In the genomic region with DNA sequence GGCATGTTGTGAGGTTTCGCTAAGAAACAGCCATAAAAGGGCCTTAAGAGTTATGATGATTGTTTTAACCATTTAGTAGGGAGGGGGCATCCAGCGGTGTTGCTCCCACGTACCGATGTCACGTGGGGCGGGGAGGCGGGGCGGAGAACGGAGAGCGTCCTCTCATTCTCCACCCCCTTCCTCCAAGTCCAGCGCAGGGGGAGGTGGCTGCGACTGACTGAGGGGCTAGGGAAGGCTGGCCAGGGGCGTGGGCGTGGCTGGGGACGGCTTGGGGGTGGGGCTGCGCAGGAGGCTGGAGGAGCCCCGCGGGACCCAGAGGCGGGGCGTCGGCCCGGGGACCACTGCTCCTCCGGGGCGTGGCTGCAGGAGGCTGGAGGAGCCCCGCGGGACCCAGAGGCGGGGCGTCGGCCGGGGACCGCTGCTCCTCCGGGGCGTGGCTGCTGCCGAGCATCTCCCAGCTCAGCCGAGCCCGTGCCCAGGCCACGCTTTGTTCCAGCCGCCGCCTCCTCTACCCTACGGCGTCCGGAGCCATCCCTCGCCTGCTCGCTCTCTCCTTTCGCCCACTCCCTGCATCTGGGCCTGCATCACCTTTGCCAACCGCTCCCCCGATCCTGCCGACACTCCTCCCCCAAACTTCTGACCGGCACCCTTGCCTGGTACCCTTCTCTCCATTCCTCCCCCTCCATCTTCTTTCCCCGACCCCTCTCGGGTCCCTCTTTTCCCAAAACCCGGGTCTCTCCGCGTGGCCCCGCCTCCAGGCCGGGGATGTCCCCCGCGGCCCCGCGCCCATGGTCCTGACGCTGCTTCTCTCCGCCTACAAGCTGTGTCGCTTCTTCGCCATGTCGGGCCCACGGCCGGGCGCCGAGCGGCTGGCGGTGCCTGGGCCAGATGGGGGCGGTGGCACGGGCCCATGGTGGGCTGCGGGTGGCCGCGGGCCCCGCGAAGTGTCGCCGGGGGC, we compare ENCODE assay signal across 8 cellular contexts. TPM values are rescaled to one million over a fixed set of nuclear protein-coding genes. Genes with fewer than 3 reads are reported as not detected.
DNase-seq lines count a peak whose midpoint lies in the region; ATAC-seq and TF ChIP-seq lines count a peak whose summit lies in the region.

SARM1 (plus strand) TSS at position 450 of the 958 bp plus-strand sequence; CDS start at position 789, 339 bp downstream.

- H3K4me3 Mint-ChIP-seq in endothelial cell (ENCODE audit: unreplicated experiment) = peak within 1 kb of the TSS; percentile 88

- H3K9me3 ChIP-seq in mononuclear cell (ENCODE audit: low read depth, low read length) = no peaks in the 10 kb centered on the region

- H3K4me3 ChIP-seq in ACC112 (ENCODE audit: low read depth, low read length) (peak within 1 kb of the TSS; percentile 88), mononuclear cell (ENCODE audit: low read length) (peak within 1 kb of the TSS; percentile 45)

- H3K27me3 ChIP-seq in ACC112 (ENCODE audit: insufficient read depth, low read length) = no peaks in the 10 kb centered on the region
- H3K27me3 ChIP-seq in mononuclear cell (ENCODE audit: insufficient read depth, low read length) = peaks cover 12% of the 10 kb centered on the region

- no peaks in the 10 kb centered on the region for H3K36me3 Mint-ChIP-seq in endothelial cell (ENCODE audit: low read depth, unreplicated experiment)

- H3K36me3 ChIP-seq in ACC112 (ENCODE audit: insufficient read depth, low read length) = no peaks in the 10 kb centered on the region

- H3K4me1 Mint-ChIP-seq in endothelial cell (ENCODE audit: unreplicated experiment) = peaks cover 6% of the 10 kb centered on the region

- TF ChIP-seq CTCF in endothelial cell (IDR thresholded peaks at IDR 0.05; ENCODE audit: unreplicated experiment) = no peak

- H3K9me3 Mint-ChIP-seq in endothelial cell (ENCODE audit: unreplicated experiment) = no peaks in the 10 kb centered on the region

- ATAC-seq in GM18868 (IDR thresholded peaks at IDR 0.05; ENCODE audit: unreplicated experiment) (peak; percentile 87), HG03139 (IDR thresholded peaks at IDR 0.05; ENCODE audit: unreplicated experiment) (peak; percentile 79)

- DNase-seq in NCI-H748 treated with DMSO at 0.1 percent for 48 hours (lab: John Stamatoyannopoulos, UW) (peak; percentile 96), endothelial cell (ENCODE audit: low spot score) (peak; percentile 78)
- DNase-seq in activated CD8-positive, alpha-beta memory T cell treated with anti-CD3 and anti-CD28 coated beads, Interleukin-2, amount 50 U/mL, for 24 hours (ENCODE audit: extremely low read depth) = peak; percentile 71
- peak; percentile 84 to 88 for DNase-seq in stimulated activated CD8-positive, alpha-beta memory T cell treated with anti-CD3 and anti-CD28 coated beads, Interleukin-15, amount 100 ng/mL, for 48 hours (ENCODE audit: low read depth in 2 of 2)

- peaks cover 17% of the 10 kb centered on the region for H3K27me3 Mint-ChIP-seq in endothelial cell (ENCODE audit: unreplicated experiment)

- peak within 1 kb of the TSS; percentile 58 for H3K27ac ChIP-seq in ACC112 (ENCODE audit: low read depth, low read length)

- no peak within 1 kb of the TSS for H3K27ac Mint-ChIP-seq in endothelial cell (ENCODE audit: unreplicated experiment)

- peak within 1 kb of the TSS; percentile 83 for H2AFZ ChIP-seq in ACC112 (ENCODE audit: low read length, unreplicated experiment)

- no peaks in the 10 kb centered on the region for H3K79me2 ChIP-seq in ACC112 (ENCODE audit: control insufficient read depth, insufficient read depth, low read length, unreplicated experiment)

- H3K4me1 ChIP-seq in ACC112 (ENCODE audit: control insufficient read depth, insufficient read depth, low read length, unreplicated experiment) = peaks cover 26% of the 10 kb centered on the region
- H3K4me1 ChIP-seq in mononuclear cell (ENCODE audit: insufficient read depth, low read length) = peaks cover 22% of the 10 kb centered on the region

RNA-seq across cellular contexts. Expression of gene SARM1, which starts in this region (rescaled TPM):
- total RNA-seq in endothelial cell (ENCODE audit: unreplicated experiment) (5.8 TPM), mononuclear cell (8.8 TPM)

Comparison
In these comparisons a context has a peak if more than half of its experiments do, and no peak if none do; other contexts are left out.
1. Peak in every context shown above with its lines: DNase-seq, ATAC-seq, H3K4me3 ChIP-seq and H3K27ac ChIP-seq.